ENCODE assay signal across 7 cellular contexts in genomic region chr13:114115191-114115671, GRCh38. TPM values are rescaled to one million over a fixed set of nuclear protein-coding genes. Genes with fewer than 3 reads are reported as not detected.
DNase-seq lines count a peak whose midpoint lies in the region; ATAC-seq and TF ChIP-seq lines count a peak whose summit lies in the region.

No MANE protein-coding gene starts in this region.

- H3K4me3 ChIP-seq in adrenal gland (no peak overlapping the region), urinary bladder (ENCODE audit: low read depth, low read length) (no peak overlapping the region)

- H3K27ac ChIP-seq in adrenal gland (peak overlapping the region in 2 of 5 donors; percentile 41 to 65), urinary bladder (ENCODE audit: low read depth) (peak overlapping the region; percentile 27)

- no peaks in the 10 kb centered on the region for H3K27me3 ChIP-seq in adrenal gland

- DNase-seq in M059J (ENCODE audit: low read depth) (peak; percentile 81), adrenal gland (peak in 6 of 7 donors; percentile 14 to 66 (median 48)), left lobe of liver (ENCODE audit: low spot score) (peak; percentile 57), NCI-H510A treated with DMSO at 0.1 percent for 48 hours (lab: John Stamatoyannopoulos, UW) (no peak)

- no peaks in the 10 kb centered on the region for H3K9me3 ChIP-seq in adrenal gland (replicated peaks in 1 of 3)

- ATAC-seq in GM18909 (IDR thresholded peaks at IDR 0.05; ENCODE audit: poor library complexity, unreplicated experiment) (peak; percentile 62), left lobe of liver (peak; percentile 46), HG03521 (IDR thresholded peaks at IDR 0.05; ENCODE audit: unreplicated experiment) (no peak)

- WGBS in adrenal gland, 4 donors = 66 to 74% (median 72%) methylated on average over 24 to 25 of the region's 25 CpGs
- 64% methylated on average over 25 of the region's 25 CpGs for WGBS in urinary bladder

- TF ChIP-seq POLR2A in adrenal gland (IDR thresholded peaks at IDR 0.05) = no peak

- no peak for TF ChIP-seq CTCF in adrenal gland (IDR thresholded peaks at IDR 0.05)

- intact Hi-C loops in adrenal gland (cut with DNase I) = no loop called here

- H3K4me1 ChIP-seq in adrenal gland (replicated peaks in 1 of 2) (no peaks in the 10 kb centered on the region), urinary bladder (ENCODE audit: insufficient read depth) (no peaks in the 10 kb centered on the region)

- H3K36me3 ChIP-seq in adrenal gland (replicated peaks in 1 of 2) = no peaks in the 10 kb centered on the region
- no peaks in the 10 kb centered on the region for H3K36me3 ChIP-seq in urinary bladder (ENCODE audit: insufficient read depth)

RNA-seq across cellular contexts. Expression of gene RASA3, which starts 17.2 kb away (rescaled TPM):
- 15.5 and 23.9 TPM in 2 replicates for total RNA-seq in M059J (2014; rRNA removed; shearing (Covaris generic))
- 10 to 100 TPM in 2 of 8 donors, 1 to 10 TPM in 6; 5.0 to 11.7 (median 8.0) TPM for total RNA-seq in adrenal gland
- 1 to 10 TPM; 2.9 to 8.2 (median 5.4) TPM for polyA plus RNA-seq in adrenal gland
- 4.5 TPM for total RNA-seq in left lobe of liver
- total RNA-seq in urinary bladder = 17.8 TPM
- 26.3 TPM for polyA plus RNA-seq in urinary bladder
